ENCODE assay signal across 24 cellular contexts in genomic region chr11:102378818-102379217, GRCh38.
"Had no signal": no experiment of that assay in that cellular context is flagged by ENCODE, and none has a peak within 500 bp of the region (broad histone marks: within the 10 kb centered on the region; RNA-seq: fewer than 3 reads in every experiment).

No MANE protein-coding gene starts in this region.

- H3K9me3 ChIP-seq: colonic mucosa, gastrocnemius medialis, lower lobe of right lung, ovary, sigmoid colon, stomach, thyroid gland, vagina had no signal

- H3K27ac Mint-ChIP-seq: dendritic cell treated with granulocyte-macrophage colony-stimulating factor and Interleukin-4, amounts not matched to agents 40 ng/mL and 50 ng/mL, for 4 days; stimulated activated naive B cell treated with anti-CD40 and anti-IgM and Interleukin-4, amounts not matched to agents 10 μg/mL and 1 μg/mL and 100 μg/mL, for 72 hours had no signal

- DNase-seq: colonic mucosa; effector CD8-positive, alpha-beta T cell; endodermal cell; foreskin fibroblast; gastrocnemius medialis; head of caudate nucleus; left ventricle myocardium superior; lower lobe of right lung; natural killer cell; occipital lobe; ovary; posterior cingulate gyrus; right cardiac atrium; sigmoid colon; stimulated activated CD4-positive, alpha-beta T cell treated with anti-CD3 and anti-CD28 coated beads, Interleukin-2, amount 100 ng/mL, for 24 hours; stimulated activated CD4-positive, alpha-beta T cell treated with anti-CD3 and anti-CD28 coated beads, Interleukin-4, amount 100 ng/mL, for 4 hours; stimulated activated naive B cell treated with anti-CD40 and anti-IgM and Interleukin-4, amounts not matched to agents 10 μg/mL and 1 μg/mL and 100 μg/mL, for 72 hours; stomach; thyroid gland; trophoblast cell had no signal

- H3K27ac ChIP-seq: colonic mucosa, epithelial cell of prostate, gastrocnemius medialis, lower lobe of right lung, ovary, sigmoid colon, stomach, thyroid gland, vagina had no signal

- ATAC-seq: esophagus mucosa; gastrocnemius medialis; left ventricle myocardium superior; lower lobe of right lung; natural killer cell; right cardiac atrium; stimulated activated naive B cell treated with anti-CD40 and anti-IgM and Interleukin-4, amounts not matched to agents 10 μg/mL and 1 μg/mL and 100 μg/mL, for 72 hours had no signal

- H3K27me3 ChIP-seq: colonic mucosa, gastrocnemius medialis, ovary, sigmoid colon, stomach, thyroid gland, vagina had no signal

- H3K27me3 Mint-ChIP-seq: dendritic cell treated with granulocyte-macrophage colony-stimulating factor and Interleukin-4, amounts not matched to agents 40 ng/mL and 50 ng/mL, for 4 days; stimulated activated naive B cell treated with anti-CD40 and anti-IgM and Interleukin-4, amounts not matched to agents 10 μg/mL and 1 μg/mL and 100 μg/mL, for 72 hours had no signal

- H3K4me3 Mint-ChIP-seq: dendritic cell treated with granulocyte-macrophage colony-stimulating factor and Interleukin-4, amounts not matched to agents 40 ng/mL and 50 ng/mL, for 4 days; endodermal cell; natural killer cell; stimulated activated naive B cell treated with anti-CD40 and anti-IgM and Interleukin-4, amounts not matched to agents 10 μg/mL and 1 μg/mL and 100 μg/mL, for 72 hours had no signal

- H3K4me1 ChIP-seq: colonic mucosa, thyroid gland, vagina had no signal

- H3K36me3 ChIP-seq: ovary had no signal

- H3K4me3 ChIP-seq: colonic mucosa, gastrocnemius medialis, lower lobe of right lung, ovary, sigmoid colon, stomach, thyroid gland, vagina had no signal

- H3K9me3 Mint-ChIP-seq: dendritic cell treated with granulocyte-macrophage colony-stimulating factor and Interleukin-4, amounts not matched to agents 40 ng/mL and 50 ng/mL, for 4 days; natural killer cell; stimulated activated naive B cell treated with anti-CD40 and anti-IgM and Interleukin-4, amounts not matched to agents 10 μg/mL and 1 μg/mL and 100 μg/mL, for 72 hours had no signal
